In the genomic region with DNA sequence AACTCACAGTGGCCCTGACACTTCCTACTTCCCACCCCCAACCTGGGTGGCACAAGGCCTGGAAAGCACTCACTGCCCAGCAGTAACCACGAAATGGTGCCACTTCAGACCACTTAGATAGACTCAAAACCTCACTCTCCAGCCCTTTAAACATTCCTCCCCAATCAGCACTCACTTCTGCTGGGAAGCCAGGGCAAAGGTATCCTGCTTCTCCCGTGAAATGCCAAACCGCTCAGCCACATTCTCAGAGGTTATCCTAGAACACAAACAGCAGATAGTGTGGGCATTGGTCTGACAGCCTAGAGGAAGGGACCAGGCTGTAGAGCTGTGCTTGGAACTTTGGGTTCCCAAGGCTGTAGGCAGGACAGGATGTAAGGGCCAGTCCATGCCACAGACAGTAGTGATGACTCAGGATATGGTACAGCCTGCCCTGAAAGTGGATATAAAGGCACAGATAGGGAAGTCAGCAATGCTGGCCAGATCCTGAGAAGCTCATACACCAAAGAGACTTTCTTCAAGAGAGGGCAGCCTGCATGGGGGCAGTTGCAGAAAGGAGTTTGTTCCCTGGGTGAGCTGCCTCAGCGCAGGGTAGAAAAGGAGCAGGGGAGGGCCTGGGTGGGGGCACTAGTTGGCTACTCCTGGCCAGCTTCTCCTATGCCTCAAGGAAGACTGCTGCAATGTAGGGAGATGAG, we compare ENCODE assay signal across 20 cellular contexts. TPM values are rescaled to one million over a fixed set of nuclear protein-coding genes. Genes with fewer than 3 reads are reported as not detected.
A peak's percentile ranks its signal among the peaks of the same experiment; 100 is the strongest.
DNase-seq lines count a peak whose midpoint lies in the region; ATAC-seq, FAIRE-seq and TF ChIP-seq lines count a peak whose summit lies in the region.
"Had no signal": no experiment of that assay in that cellular context is flagged by ENCODE, and none has a peak within 500 bp of the region (broad histone marks: within the 10 kb centered on the region; RNA-seq: fewer than 3 reads in every experiment).

No MANE protein-coding gene starts in this region.

- H3K4me3 ChIP-seq in heart left ventricle = no peak overlapping the region
- H3K4me3 ChIP-seq: gastrocnemius medialis, ovary, spleen had no signal

- DNase-seq in activated CD4-positive, CD25-positive, alpha-beta regulatory T cell treated with anti-CD3 and anti-CD28 coated beads, Interleukin-2, amount 50 U/mL, for 72 hours = peak; percentile 3
- DNase-seq in MV-4-11 (lab: John Stamatoyannopoulos, UW) = peak; percentile 22
- DNase-seq in heart left ventricle = peak in 1 of 5 donors; percentile 16
- no peak for DNase-seq in neural crest cell (ENCODE audit: low read depth, low spot score)
- no peak for DNase-seq in NCI-H446 (lab: John Stamatoyannopoulos, UW)
- DNase-seq in GM12891 (ENCODE audit: insufficient read length, low spot score) = no peak
- DNase-seq in GM19238 (ENCODE audit: insufficient read length, low spot score) = no peak
- DNase-seq: activated CD4-positive, alpha-beta T cell treated with anti-CD3 and anti-CD28 coated beads, Interleukin-2, amount 50 U/mL, for 1 hour; caudate nucleus; EL; gastrocnemius medialis; H9; NCI-H2081 treated with DMSO at 0.1 percent for 48 hours; NCI-H82; RPMI8226; spleen had no signal

- WGBS in heart left ventricle, 4 donors = 73 to 87% (median 79%) methylated on average over 4 of the region's 4 CpGs

- peak overlapping the region in 6 of 12 donors; percentile 9 to 64 (median 35) for H3K27ac ChIP-seq in heart left ventricle
- H3K27ac ChIP-seq: gastrocnemius medialis, ovary had no signal

- peak overlapping the region; percentile 44 for H3K4me3 Mint-ChIP-seq in neural crest cell
- H3K4me3 Mint-ChIP-seq: CD14-positive monocyte; H9; T-helper 1 cell treated with Interleukin-12 subunit alpha and Interleukin-12 subunit beta and Interleukin-4 antibody, amounts not matched to agents 30 μg/mL and 1 μg/mL, for 36 hours had no signal

- H3K4me1 Mint-ChIP-seq in neural crest cell = no peaks in the 10 kb centered on the region

- H3K4me1 ChIP-seq in heart left ventricle = peaks cover 0 to 43% (median 18%) of the 10 kb centered on the region in 12 donors
- H3K4me1 ChIP-seq: gastrocnemius medialis had no signal

- H3K27me3 Mint-ChIP-seq in neural crest cell (ENCODE audit: low read depth) = no peaks in the 10 kb centered on the region

- H3K36me3 Mint-ChIP-seq in neural crest cell (ENCODE audit: low read depth) = peaks cover 17% of the 10 kb centered on the region

- intact Hi-C loops in heart left ventricle (cut with DNase I) = loop anchor here in 2 of 10 donors (10.0 kb wide), 3 partner anchors 107 to 357 kb away; no protein-coding TSS in a partner anchor

- H3K36me3 ChIP-seq in heart left ventricle = peaks cover 3 to 100% (median 99%) of the 10 kb centered on the region in 9 donors
- H3K36me3 ChIP-seq: ovary had no signal

- no peaks in the 10 kb centered on the region for H3K9me3 ChIP-seq in heart left ventricle
- H3K9me3 ChIP-seq: gastrocnemius medialis, ovary, spleen had no signal

- TF ChIP-seq CTCF in heart left ventricle (IDR thresholded peaks at IDR 0.05) (no peak), neural crest cell (conservative IDR thresholded peaks at IDR 0.05) (no peak)

- no peaks in the 10 kb centered on the region for H3K27me3 ChIP-seq in heart left ventricle
- H3K27me3 ChIP-seq: gastrocnemius medialis, ovary, spleen had no signal

- TF ChIP-seq POLR2A in heart left ventricle (IDR thresholded peaks at IDR 0.05) = no peak
- TF ChIP-seq POLR2A in GM12891 (IDR thresholded peaks at IDR 0.05; ENCODE audit: low read depth, low read length) = no peak

- H3K27ac Mint-ChIP-seq in neural crest cell (ENCODE audit: unreplicated experiment) = no peak overlapping the region
- H3K27ac Mint-ChIP-seq: H9; T-helper 1 cell treated with Interleukin-12 subunit alpha and Interleukin-12 subunit beta and Interleukin-4 antibody, amounts not matched to agents 30 μg/mL and 1 μg/mL, for 36 hours had no signal

- no peaks in the 10 kb centered on the region for H3K9me3 Mint-ChIP-seq in neural crest cell
- H3K9me3 Mint-ChIP-seq: CD14-positive monocyte; H9; T-helper 1 cell treated with Interleukin-12 subunit alpha and Interleukin-12 subunit beta and Interleukin-4 antibody, amounts not matched to agents 30 μg/mL and 1 μg/mL, for 36 hours had no signal

- FAIRE-seq in GM12891 (lab: Jason Lieb, UNC) = no peak

- no peak for ATAC-seq in activated CD4-positive, CD25-positive, alpha-beta regulatory T cell treated with anti-CD3 and anti-CD28 coated beads, Interleukin-2, amount 50 U/mL, for 24 hours
- peak; percentile 26 to 66 (median 62) for ATAC-seq in heart left ventricle
- ATAC-seq: gastrocnemius medialis had no signal

TF ChIP-seq in GM12891, 5 proteins besides CTCF, POLR2A, EP300 and RAD21:
- TF ChIP-seq TAF1 (IDR thresholded peaks at IDR 0.05; ENCODE audit: low read depth, low read length) (no peak), POU2F2 (IDR thresholded peaks at IDR 0.05; ENCODE audit: low read depth, low read length) (no peak), POLR2AphosphoS5 (IDR thresholded peaks at IDR 0.05; ENCODE audit: low read depth, low read length) (no peak), PAX5 (IDR thresholded peaks at IDR 0.05; ENCODE audit: insufficient read depth, low read length, severe bottlenecking) (no peak), SPI1 (IDR thresholded peaks at IDR 0.05; ENCODE audit: low read depth, low read length) (no peak)

RNA-seq across cellular contexts. Expression of gene ACAA1, which starts 9.2 kb away (rescaled TPM):
- total RNA-seq in heart left ventricle (100 to 1,000 TPM in 7 of 9 donors, 10 to 100 TPM in 2; 84.4 to 139 (median 105) TPM), neural crest cell (48.9 and 50.2 TPM in 2 replicates)
- polyA plus RNA-seq in heart left ventricle = 100 to 1,000 TPM in 1 of 2 donors, 10 to 100 TPM in 1; 62.7 to 136 TPM
- polyA plus RNA-seq in GM12891 (2012; ENCODE audit: low read depth, missing spikeins) = 50.4 TPM

RNA-seq across cellular contexts. Expression of gene MYD88, which starts 10.7 kb away (rescaled TPM):
- total RNA-seq in heart left ventricle (10 to 100 TPM in 3 of 9 donors, 1 to 10 TPM in 6; 5.4 to 47.2 (median 8.2) TPM), neural crest cell (39.5 and 39.8 TPM in 2 replicates)
- polyA plus RNA-seq in heart left ventricle = 10 to 100 TPM in 1 of 2 donors, 1 to 10 TPM in 1; 3.7 to 11.7 TPM
- polyA plus RNA-seq in GM12891 (2012; ENCODE audit: low read depth, missing spikeins) = 43.8 TPM

RNA-seq across cellular contexts. Expression of gene OXSR1, which starts 37.6 kb away (rescaled TPM):
- total RNA-seq in heart left ventricle = 10 to 100 TPM; 21.4 to 38.3 (median 31.7) TPM
- 10 to 100 TPM; 10.4 to 32.6 TPM for polyA plus RNA-seq in heart left ventricle
- 48.4 and 50.0 TPM in 2 replicates for total RNA-seq in neural crest cell
- polyA plus RNA-seq in GM12891 (2012; ENCODE audit: low read depth, missing spikeins) = 27.1 TPM

Comparison
In these comparisons a context has a peak if more than half of its experiments do, and no peak if none do; other contexts are left out.
1. DNase-seq: peak in activated CD4-positive, CD25-positive, alpha-beta regulatory T cell treated with anti-CD3 and anti-CD28 coated beads, Interleukin-2, amount 50 U/mL, for 72 hours (single experiment) and MV-4-11 (single experiment); none in neural crest cell (single experiment), NCI-H446 (0 of 2), GM12891 (single experiment) and GM19238 (single experiment).
2. ATAC-seq: peak in heart left ventricle (4 of 4); none in activated CD4-positive, CD25-positive, alpha-beta regulatory T cell treated with anti-CD3 and anti-CD28 coated beads, Interleukin-2, amount 50 U/mL, for 24 hours (0 of 2).